ENCODE assay signal across 8 cellular contexts in the genomic region with DNA sequence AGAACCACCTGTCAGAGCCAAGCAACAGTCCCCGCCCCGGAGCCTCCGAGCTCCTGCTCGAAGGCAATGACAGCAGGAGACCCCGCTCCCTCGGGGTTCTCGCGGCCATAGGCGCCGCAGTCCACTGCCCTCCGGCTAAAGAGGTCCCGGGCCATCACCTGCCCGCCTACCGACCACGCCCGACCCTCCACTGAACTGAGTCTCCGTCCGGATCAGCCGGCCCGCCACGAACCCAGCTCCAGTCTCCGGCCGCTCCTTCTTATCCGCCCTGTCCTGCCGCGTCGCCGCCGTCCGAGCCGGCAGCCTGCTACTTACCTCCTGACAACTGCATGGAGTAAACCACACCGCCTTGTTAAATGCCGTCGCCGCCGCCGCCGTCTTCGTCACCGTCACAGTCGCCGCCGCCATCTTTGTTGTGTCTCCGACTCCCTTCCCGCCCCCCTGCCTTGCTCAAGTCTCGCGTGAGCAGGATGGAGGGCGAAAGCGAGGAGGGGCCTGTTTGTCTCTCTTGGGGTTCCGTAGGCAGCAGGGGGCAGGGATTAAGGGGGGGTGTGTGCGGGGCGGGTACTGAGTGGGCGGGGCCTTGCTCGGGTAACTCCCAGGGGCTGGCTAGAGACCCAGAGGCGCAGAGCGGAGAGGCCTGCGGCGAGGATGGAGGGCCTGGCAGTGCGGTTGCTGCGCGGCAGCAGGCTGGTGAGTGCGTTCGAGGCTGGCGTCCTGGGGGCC. TPM values are rescaled to one million over a fixed set of nuclear protein-coding genes. Genes with fewer than 3 reads are reported as not detected.
DNase-seq lines count a peak whose midpoint lies in the region; ATAC-seq and TF ChIP-seq lines count a peak whose summit lies in the region.

Gene ACADSB (plus strand): TSS at position 628 of the 726 bp plus-strand sequence. CDS start 24 bp downstream, at position 652.
A gene with protein sequence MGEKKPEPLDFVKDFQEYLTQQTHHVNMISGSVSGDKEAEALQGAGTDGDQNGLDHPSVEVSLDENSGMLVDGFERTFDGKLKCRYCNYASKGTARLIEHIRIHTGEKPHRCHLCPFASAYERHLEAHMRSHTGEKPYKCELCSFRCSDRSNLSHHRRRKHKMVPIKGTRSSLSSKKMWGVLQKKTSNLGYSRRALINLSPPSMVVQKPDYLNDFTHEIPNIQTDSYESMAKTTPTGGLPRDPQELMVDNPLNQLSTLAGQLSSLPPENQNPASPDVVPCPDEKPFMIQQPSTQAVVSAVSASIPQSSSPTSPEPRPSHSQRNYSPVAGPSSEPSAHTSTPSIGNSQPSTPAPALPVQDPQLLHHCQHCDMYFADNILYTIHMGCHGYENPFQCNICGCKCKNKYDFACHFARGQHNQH (minus strand): TSS at position 417 of the 726 bp plus-strand sequence. CDS start 10,170 bp downstream, outside the sequence.

- peak within 1 kb of the TSS; percentile 100 for H3K27ac Mint-ChIP-seq in activated CD4-positive, alpha-beta T cell treated with anti-CD3 and anti-CD28 coated beads, Interleukin-2, amount 10 ng/mL, durations not matched to agents 24 days and 14 days

- DNase-seq in C1 segment of cervical spinal cord (lab: John Stamatoyannopoulos, UW): peak; percentile 78 to 97 (median 94)
- DNase-seq in NCI-H526 treated with DMSO at 0.1 percent for 48 hours (lab: John Stamatoyannopoulos, UW): peak; percentile 81
- peak; percentile 98 for DNase-seq in activated CD4-positive, alpha-beta T cell treated with anti-CD3 and anti-CD28 coated beads, Interleukin-2, amount 10 ng/mL, durations not matched to agents 24 days and 14 days
- peak; percentile 99 for DNase-seq in coronary artery (ENCODE audit: low spot score)
- DNase-seq in left lobe of liver (ENCODE audit: low spot score): peak; percentile 94
- peak; percentile 92 to 96 for DNase-seq in stimulated activated CD4-positive, alpha-beta T cell treated with anti-CD3 and anti-CD28 coated beads, Interleukin-2, amount 100 ng/mL, for 24 hours

- no peaks in the 10 kb centered on the region for H3K27me3 Mint-ChIP-seq in activated CD4-positive, alpha-beta T cell treated with anti-CD3 and anti-CD28 coated beads, Interleukin-2, amount 10 ng/mL, durations not matched to agents 24 days and 14 days

- peak within 1 kb of the TSS; percentile 97 for H3K4me3 ChIP-seq in coronary artery

- TF ChIP-seq CTCF in coronary artery (IDR thresholded peaks at IDR 0.05): no peak

- peaks cover 27% of the 10 kb centered on the region for H3K4me1 Mint-ChIP-seq in activated CD4-positive, alpha-beta T cell treated with anti-CD3 and anti-CD28 coated beads, Interleukin-2, amount 10 ng/mL, durations not matched to agents 24 days and 14 days

- peak; percentile 81 for ATAC-seq in GM19351 (IDR thresholded peaks at IDR 0.05; ENCODE audit: unreplicated experiment)
- peak; percentile 78 for ATAC-seq in HG03520 (IDR thresholded peaks at IDR 0.05; ENCODE audit: unreplicated experiment)
- ATAC-seq in left lobe of liver: peak; percentile 93

- intact Hi-C loops in activated CD4-positive, alpha-beta T cell treated with anti-CD3 and anti-CD28 coated beads, Interleukin-2, amount 10 ng/mL, durations not matched to agents 24 days and 14 days (cut with micrococcal nuclease): loop anchor here (1.0 to 10.0 kb wide), 6 partner anchors 28 to 1786 kb away; partner anchors contain the start of genes ATE1, BUB3, C10orf88 and EEF1AKMT2

- H3K27ac ChIP-seq in coronary artery: peak within 1 kb of the TSS; percentile 93 to 96

- no peaks in the 10 kb centered on the region for H3K9me3 Mint-ChIP-seq in activated CD4-positive, alpha-beta T cell treated with anti-CD3 and anti-CD28 coated beads, Interleukin-2, amount 10 ng/mL, durations not matched to agents 24 days and 14 days

- peaks cover 17% of the 10 kb centered on the region for H3K36me3 Mint-ChIP-seq in activated CD4-positive, alpha-beta T cell treated with anti-CD3 and anti-CD28 coated beads, Interleukin-2, amount 10 ng/mL, durations not matched to agents 24 days and 14 days (ENCODE audit: low read depth)

- H3K4me3 Mint-ChIP-seq in activated CD4-positive, alpha-beta T cell treated with anti-CD3 and anti-CD28 coated beads, Interleukin-2, amount 10 ng/mL, durations not matched to agents 24 days and 14 days: peak within 1 kb of the TSS; percentile 98

RNA-seq across cellular contexts. Expression of gene ACADSB, which starts in this region (rescaled TPM):
- 21.3 and 21.6 TPM in 2 replicates for total RNA-seq in activated CD4-positive, alpha-beta T cell treated with anti-CD3 and anti-CD28 coated beads, Interleukin-2, amount 10 ng/mL, durations not matched to agents 24 days and 14 days
- 328 TPM for total RNA-seq in left lobe of liver

RNA-seq across cellular contexts. Expression of the second gene that starts in this region (rescaled TPM):
- 17.9 and 18.3 TPM in 2 replicates for total RNA-seq in activated CD4-positive, alpha-beta T cell treated with anti-CD3 and anti-CD28 coated beads, Interleukin-2, amount 10 ng/mL, durations not matched to agents 24 days and 14 days
- 12.7 TPM for total RNA-seq in left lobe of liver

Comparison
In these comparisons a context has a peak if more than half of its experiments do, and no peak if none do; other contexts are left out.
1. Peak in every context shown above with its lines: DNase-seq, ATAC-seq, H3K4me3 ChIP-seq and H3K27ac ChIP-seq.
2. RNA of gene ACADSB (total RNA-seq): 328 TPM in left lobe of liver (single experiment); 21.3 to 21.6 TPM in activated CD4-positive, alpha-beta T cell treated with anti-CD3 and anti-CD28 coated beads, Interleukin-2, amount 10 ng/mL, durations not matched to agents 24 days and 14 days; every median in the first group is over 10 times any median in the second.